Comparison of ENCODE assay signal across 18 cellular contexts in the genomic region with DNA sequence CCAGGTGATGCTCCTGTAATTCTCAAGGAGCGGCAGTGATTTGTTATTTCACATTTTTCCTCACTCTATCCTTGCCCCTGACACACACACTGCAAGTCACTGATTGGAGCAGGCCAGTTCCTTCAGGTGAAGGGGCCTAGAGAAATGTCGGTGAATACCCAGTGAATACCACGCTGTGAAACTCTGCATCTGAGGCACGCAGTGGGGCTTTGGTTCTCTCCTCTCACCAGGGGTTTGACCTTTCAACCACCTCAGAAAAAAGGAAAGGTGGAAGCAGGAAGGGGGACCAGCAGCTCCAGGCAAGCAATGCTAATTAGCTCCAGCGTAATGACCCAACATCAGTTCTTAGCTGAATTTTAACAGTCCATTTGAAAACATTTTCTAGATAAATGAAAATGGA. TPM values are rescaled to one million over a fixed set of nuclear protein-coding genes. Genes with fewer than 3 reads are reported as not detected.
A peak's percentile ranks its signal among the peaks of the same experiment; 100 is the strongest.
DNase-seq lines count a peak whose midpoint lies in the region; ATAC-seq, FAIRE-seq and TF ChIP-seq lines count a peak whose summit lies in the region.
"Had no signal": no experiment of that assay in that cellular context is flagged by ENCODE, and none has a peak within 500 bp of the region (broad histone marks: within the 10 kb centered on the region; RNA-seq: fewer than 3 reads in every experiment).

No MANE protein-coding gene starts in this region.

- TF ChIP-seq CTCF in C4-2B (conservative IDR thresholded peaks at IDR 0.05) (no peak), HepG2 (CRISPR knock-in tag; IDR thresholded peaks at IDR 0.05) (no peak)

- H3K27me3 ChIP-seq in mesendoderm (ENCODE audit: insufficient read depth, low read length, poor library complexity) (no peaks in the 10 kb centered on the region), HepG2 (ENCODE audit: control insufficient read depth in 1 of 2, insufficient read depth in 2 of 2, low read length in 2 of 2) (no peaks in the 10 kb centered on the region)

- CTCF ChIA-PET in HepG2 (lab: Yijun Ruan, JAX; ENCODE audit: low intra/inter-chr PET ratio, low total read pairs), result interaction anchor here (1.1 kb wide), 1 partner anchor 345 kb away, joined by 3 read pairs; no protein-coding TSS in a partner anchor

- TF ChIP-seq POLR2A in HepG2 (IDR thresholded peaks at IDR 0.05; ENCODE audit: insufficient read depth in 1 of 2, low read depth in 2 of 2, low read length in 2 of 2), result no peak

- in situ Hi-C loops in HepG2 (cut with HindIII; ENCODE audit: extremely low pct_ligation_motif_present, low pct_unique_long_range_greater_than_20kb), result no loop called here

- H3K36me3 ChIP-seq in mesendoderm (ENCODE audit: control insufficient read depth, insufficient read depth, low read length), result no peaks in the 10 kb centered on the region
- peaks cover 3 to 27% of the 10 kb centered on the region in 2 experiments; a peak in 4 of 5 replicates for H3K36me3 ChIP-seq in HepG2 (replicated peaks in 1 of 2; ENCODE audit: control insufficient read depth in 1 of 2, insufficient read depth in 2 of 2, low read length in 2 of 2)

- H2BK15ac ChIP-seq in mesendoderm (replicated peaks; ENCODE audit: low read depth), result no peak overlapping the region

- H3K4me3 ChIP-seq in mesendoderm (ENCODE audit: low read length) (no peak overlapping the region), HepG2 (replicated peaks in 1 of 3; ENCODE audit: insufficient read depth in 1 of 3, low read depth in 2 of 3, low read length in 3 of 3) (no peak overlapping the region)
- H3K4me3 ChIP-seq: GM23248, SK-N-MC had no signal

- no peak overlapping the region for H3K9ac ChIP-seq in mesendoderm (ENCODE audit: low read length)
- H3K9ac ChIP-seq in HepG2 (ENCODE audit: insufficient read depth, low read depth, low read length), result no peak overlapping the region
- H3K9ac ChIP-seq: GM23248 had no signal

- no peak for FAIRE-seq in HepG2 (lab: Jason Lieb, UNC)
- FAIRE-seq: A204.1, GM18507 had no signal

- H3K56ac ChIP-seq in mesendoderm (ENCODE audit: low read length), result no peak overlapping the region

- peak overlapping the region; percentile 6 for H3K4ac ChIP-seq in mesendoderm (ENCODE audit: low read depth, low read length)

- H4K20me1 ChIP-seq in HepG2 (ENCODE audit: insufficient read depth, low read length), result no peaks in the 10 kb centered on the region

- H2AFZ ChIP-seq in HepG2 (ENCODE audit: low read length), result no peak overlapping the region
- H2AFZ ChIP-seq: GM23248 had no signal

- H4K8ac ChIP-seq in mesendoderm (ENCODE audit: low read depth, low read length), result no peak overlapping the region

- no peak overlapping the region for H3K4me2 ChIP-seq in mesendoderm (ENCODE audit: low read length)
- no peak overlapping the region for H3K4me2 ChIP-seq in HepG2 (ENCODE audit: low read depth, low read length)

- ATAC-seq in HepG2 (no peak), GM18907 (IDR thresholded peaks at IDR 0.05; ENCODE audit: unreplicated experiment) (no peak), HG03521 (IDR thresholded peaks at IDR 0.05; ENCODE audit: unreplicated experiment) (no peak)
- ATAC-seq: Right ventricle myocardium inferior had no signal

- TF ChIP-seq EP300 in HepG2 (IDR thresholded peaks at IDR 0.05; ENCODE audit: low read depth in 2 of 2, low read length in 2 of 2) (no peak), HepG2 (CRISPR knock-in tag; IDR thresholded peaks at IDR 0.05; ENCODE audit: borderline replicate concordance) (no peak)

- H3K9me3 ChIP-seq in HepG2 (ENCODE audit: low read length), result no peaks in the 10 kb centered on the region
- H3K9me3 ChIP-seq: Caco-2 had no signal

- no peak for TF ChIP-seq RAD21 in HepG2 (CRISPR knock-in tag; IDR thresholded peaks at IDR 0.05)

- no peak overlapping the region for H4K5ac ChIP-seq in mesendoderm (ENCODE audit: low read length)

- H3K23ac ChIP-seq in mesendoderm (ENCODE audit: low read length), result no peak overlapping the region

- POLR2A ChIA-PET in HepG2 (lab: Yijun Ruan, JAX), result interaction anchor here (0.9 kb wide), 1 partner anchor 23 kb away, joined by 4 read pairs; no protein-coding TSS in a partner anchor

- H3K18ac ChIP-seq in mesendoderm (ENCODE audit: low read length), result no peak overlapping the region

- WGBS in mesendoderm (ENCODE audit: extremely low coverage, insufficient coverage, low lambda C conversion rate), result no CpG with 5 or more reads among the region's 5 CpGs
- 100% methylated on average over 5 of the region's 5 CpGs for WGBS in HepG2 (ENCODE audit: low lambda C conversion rate)

- DNase-seq in NCI-H69 (lab: John Stamatoyannopoulos, UW) (peak; percentile 91), epithelial cell of prostate (ENCODE audit: low read depth, low spot score) (no peak), mesendoderm (peak; percentile 70), HepG2 (ENCODE audit: low spot score) (no peak), NCI-H1048 (lab: John Stamatoyannopoulos, UW) (no peak)
- DNase-seq: Caco-2, GM23248, HFFc6, NCI-H1417 treated with DMSO at 0.1 percent for 48 hours, NCI-H2029 treated with DMSO at 0.1 percent for 48 hours had no signal

- H3K27ac ChIP-seq in C4-2B (peak overlapping the region; percentile 67), epithelial cell of prostate (peak overlapping the region; percentile 1), mesendoderm (ENCODE audit: low read depth, low read length) (no peak overlapping the region), HepG2 (ENCODE audit: extremely low read length, insufficient read depth, low read length) (no peak overlapping the region)
- H3K27ac ChIP-seq: GM23248, SK-N-MC had no signal

- H3K79me1 ChIP-seq in mesendoderm (ENCODE audit: low read length), result no peaks in the 10 kb centered on the region

- peaks cover 6% of the 10 kb centered on the region for H3K4me1 ChIP-seq in mesendoderm (ENCODE audit: control insufficient read depth, low read depth, low read length)
- H3K4me1 ChIP-seq in HepG2 (ENCODE audit: insufficient read depth, low read length), result no peaks in the 10 kb centered on the region
- H3K4me1 ChIP-seq: Caco-2 had no signal

- H2AK5ac ChIP-seq in mesendoderm (ENCODE audit: low read length), result no peak overlapping the region

- no TSS peak for BruUV-seq in HepG2 (replicated peaks; lab: Mats Ljungman, UMichigan)

- no peak overlapping the region for H2BK120ac ChIP-seq in mesendoderm (ENCODE audit: low read depth, low read length)

- no peak overlapping the region for H2BK5ac ChIP-seq in mesendoderm (ENCODE audit: low read length)

- intact Hi-C loops in HepG2 (cut with micrococcal nuclease; ENCODE audit: unreplicated experiment), result no loop called here

- H3K79me2 ChIP-seq in mesendoderm (ENCODE audit: control insufficient read depth, insufficient read depth, low read length) (no peaks in the 10 kb centered on the region), HepG2 (ENCODE audit: insufficient read depth, low read length) (no peaks in the 10 kb centered on the region)

RNA-seq across cellular contexts. Expression of a gene that starts 0.5 kb away (rescaled TPM):
- polyA plus RNA-seq in mesendoderm (2013, experiment 1 of 2), result 0.17 TPM
- 0.14 TPM for polyA plus RNA-seq in mesendoderm (2013, experiment 2 of 2)
- total RNA-seq in HepG2 (2016; rRNA removed; fragmentation: Illumina TruSeq; extraction: Trizol), result not detected in 2 replicates
- not detected in 2 replicates for total RNA-seq in HepG2 (2016; cell fraction: cytosol; rRNA removed; fragmentation: Illumina TruSeq; extraction: Trizol; ENCODE audit: low read depth)
- total RNA-seq in HepG2 (2016; cell fraction: insoluble cytoplasmic fraction; rRNA removed; fragmentation: Illumina TruSeq; extraction: Trizol), result not detected in 2 replicates
- total RNA-seq in HepG2 (2016; cell fraction: membrane; rRNA removed; fragmentation: Illumina TruSeq; extraction: Trizol), result not detected in 2 replicates
- total RNA-seq in HepG2 (2016; cell fraction: nucleus; rRNA removed; fragmentation: Illumina TruSeq; extraction: Trizol), result not detected in 2 replicates
- polyA plus RNA-seq in HepG2 (2011; rRNA removed), result 0.05 and 0.20 TPM in 2 replicates
- not detected in 2 replicates for polyA plus RNA-seq in HepG2 (2011; cell fraction: cytosol; rRNA removed)
- 0.08 TPM in 1 of 2 replicates, not detected in the other for polyA plus RNA-seq in HepG2 (2011; cell fraction: nucleus; rRNA removed)
- 0.27 and 0.86 TPM in 2 replicates for polyA plus RNA-seq in HepG2 (2012)
- polyA plus RNA-seq in HepG2 (2016; cell fraction: cytosol; fragmentation: Illumina TruSeq; extraction: Trizol; ENCODE audit: low read depth), result not detected in 2 replicates
- polyA plus RNA-seq in HepG2 (2016; cell fraction: insoluble cytoplasmic fraction; fragmentation: Illumina TruSeq; extraction: Trizol; ENCODE audit: low read depth), result not detected in 2 replicates
- not detected in 2 replicates for polyA plus RNA-seq in HepG2 (2016; cell fraction: membrane; fragmentation: Illumina TruSeq; extraction: Trizol; ENCODE audit: low read depth)
- polyA plus RNA-seq in HepG2 (2016; cell fraction: nucleus; fragmentation: Illumina TruSeq; extraction: Trizol; ENCODE audit: insufficient read depth, low read depth), result not detected in 2 replicates
- polyA minus RNA-seq in HepG2 (2011; rRNA and poly(A)+ RNA removed; ENCODE audit: low replicate concordance), result not detected in 2 replicates
- polyA minus RNA-seq in HepG2 (2011; cell fraction: cytosol; rRNA and poly(A)+ RNA removed), result not detected in 2 replicates
- polyA minus RNA-seq in HepG2 (2011; cell fraction: nucleus; rRNA and poly(A)+ RNA removed), result 0.25 TPM in 1 of 2 replicates, not detected in the other
- total RNA-seq: Caco-2, GM23248, HFFc6, Right ventricle myocardium inferior had no signal
- polyA plus RNA-seq: CD14-positive monocyte, GM23248 had no signal

RNA-seq across cellular contexts. Expression of a gene that starts 24.1 kb away (rescaled TPM):
- polyA plus RNA-seq in mesendoderm (2013, experiment 1 of 2), result 14.4 TPM
- polyA plus RNA-seq in mesendoderm (2013, experiment 2 of 2), result 14.3 TPM
- total RNA-seq in HepG2 (2016; rRNA removed; fragmentation: Illumina TruSeq; extraction: Trizol), result 33.2 and 52.5 TPM in 2 replicates
- total RNA-seq in HepG2 (2016; cell fraction: cytosol; rRNA removed; fragmentation: Illumina TruSeq; extraction: Trizol; ENCODE audit: low read depth), result 14.5 and 16.4 TPM in 2 replicates
- total RNA-seq in HepG2 (2016; cell fraction: insoluble cytoplasmic fraction; rRNA removed; fragmentation: Illumina TruSeq; extraction: Trizol), result 32.2 and 49.5 TPM in 2 replicates
- total RNA-seq in HepG2 (2016; cell fraction: membrane; rRNA removed; fragmentation: Illumina TruSeq; extraction: Trizol), result 22.3 and 22.9 TPM in 2 replicates
- total RNA-seq in HepG2 (2016; cell fraction: nucleus; rRNA removed; fragmentation: Illumina TruSeq; extraction: Trizol), result 19.3 and 22.3 TPM in 2 replicates
- 3.9 and 4.4 TPM in 2 replicates for polyA plus RNA-seq in HepG2 (2011; rRNA removed)
- 1.9 and 2.9 TPM in 2 replicates for polyA plus RNA-seq in HepG2 (2011; cell fraction: cytosol; rRNA removed)
- 4.0 and 5.4 TPM in 2 replicates for polyA plus RNA-seq in HepG2 (2011; cell fraction: nucleus; rRNA removed)
- polyA plus RNA-seq in HepG2 (2012), result 14.9 and 16.7 TPM in 2 replicates
- polyA plus RNA-seq in HepG2 (2016; cell fraction: cytosol; fragmentation: Illumina TruSeq; extraction: Trizol; ENCODE audit: low read depth), result 9.7 and 9.9 TPM in 2 replicates
- 23.1 and 23.8 TPM in 2 replicates for polyA plus RNA-seq in HepG2 (2016; cell fraction: insoluble cytoplasmic fraction; fragmentation: Illumina TruSeq; extraction: Trizol; ENCODE audit: low read depth)
- polyA plus RNA-seq in HepG2 (2016; cell fraction: membrane; fragmentation: Illumina TruSeq; extraction: Trizol; ENCODE audit: low read depth), result 12.7 and 13.7 TPM in 2 replicates
- polyA plus RNA-seq in HepG2 (2016; cell fraction: nucleus; fragmentation: Illumina TruSeq; extraction: Trizol; ENCODE audit: insufficient read depth, low read depth), result 21.1 and 25.6 TPM in 2 replicates
- 2.0 and 4.5 TPM in 2 replicates for polyA minus RNA-seq in HepG2 (2011; rRNA and poly(A)+ RNA removed; ENCODE audit: low replicate concordance)
- polyA minus RNA-seq in HepG2 (2011; cell fraction: cytosol; rRNA and poly(A)+ RNA removed), result 8.4 and 8.6 TPM in 2 replicates
- polyA minus RNA-seq in HepG2 (2011; cell fraction: nucleus; rRNA and poly(A)+ RNA removed), result 12.6 and 13.4 TPM in 2 replicates

RNA-seq across cellular contexts. Expression of a gene that starts 24.2 kb away (rescaled TPM):
- polyA plus RNA-seq in mesendoderm (2013, experiment 1 of 2), result 89.3 TPM
- 88.7 TPM for polyA plus RNA-seq in mesendoderm (2013, experiment 2 of 2)
- 17.5 and 41.4 TPM in 2 replicates for total RNA-seq in HepG2 (2016; rRNA removed; fragmentation: Illumina TruSeq; extraction: Trizol)
- total RNA-seq in HepG2 (2016; cell fraction: cytosol; rRNA removed; fragmentation: Illumina TruSeq; extraction: Trizol; ENCODE audit: low read depth), result 10.2 and 13.7 TPM in 2 replicates
- total RNA-seq in HepG2 (2016; cell fraction: insoluble cytoplasmic fraction; rRNA removed; fragmentation: Illumina TruSeq; extraction: Trizol), result 16.3 and 39.3 TPM in 2 replicates
- 54.4 and 60.1 TPM in 2 replicates for total RNA-seq in HepG2 (2016; cell fraction: membrane; rRNA removed; fragmentation: Illumina TruSeq; extraction: Trizol)
- total RNA-seq in HepG2 (2016; cell fraction: nucleus; rRNA removed; fragmentation: Illumina TruSeq; extraction: Trizol), result 17.6 and 19.3 TPM in 2 replicates
- 34.6 and 35.4 TPM in 2 replicates for polyA plus RNA-seq in HepG2 (2011; rRNA removed)
- 12.6 and 22.8 TPM in 2 replicates for polyA plus RNA-seq in HepG2 (2011; cell fraction: cytosol; rRNA removed)
- 6.6 and 9.7 TPM in 2 replicates for polyA plus RNA-seq in HepG2 (2011; cell fraction: nucleus; rRNA removed)
- 28.5 and 32.2 TPM in 2 replicates for polyA plus RNA-seq in HepG2 (2012)
- polyA plus RNA-seq in HepG2 (2016; cell fraction: cytosol; fragmentation: Illumina TruSeq; extraction: Trizol; ENCODE audit: low read depth), result 38.7 and 43.9 TPM in 2 replicates
- polyA plus RNA-seq in HepG2 (2016; cell fraction: insoluble cytoplasmic fraction; fragmentation: Illumina TruSeq; extraction: Trizol; ENCODE audit: low read depth), result 82.7 and 83.3 TPM in 2 replicates
- polyA plus RNA-seq in HepG2 (2016; cell fraction: membrane; fragmentation: Illumina TruSeq; extraction: Trizol; ENCODE audit: low read depth), result 97.2 and 104 TPM in 2 replicates
- polyA plus RNA-seq in HepG2 (2016; cell fraction: nucleus; fragmentation: Illumina TruSeq; extraction: Trizol; ENCODE audit: insufficient read depth, low read depth), result 31.3 and 36.7 TPM in 2 replicates
- polyA minus RNA-seq in HepG2 (2011; rRNA and poly(A)+ RNA removed; ENCODE audit: low replicate concordance), result 27.5 and 34.7 TPM in 2 replicates
- 32.0 and 35.7 TPM in 2 replicates for polyA minus RNA-seq in HepG2 (2011; cell fraction: cytosol; rRNA and poly(A)+ RNA removed)
- 20.1 and 25.2 TPM in 2 replicates for polyA minus RNA-seq in HepG2 (2011; cell fraction: nucleus; rRNA and poly(A)+ RNA removed)

Comparison
In these comparisons a context has a peak if more than half of its experiments do, and no peak if none do; other contexts are left out.
1. H3K27ac ChIP-seq: peak in C4-2B (single experiment) and epithelial cell of prostate (single experiment); none in mesendoderm (single experiment) and HepG2 (single experiment).
2. DNase-seq: peak in NCI-H69 (single experiment) and mesendoderm (single experiment); none in epithelial cell of prostate (single experiment), HepG2 (single experiment) and NCI-H1048 (single experiment).